In genomic region chr5:110880413-110880812, GRCh38 we compare ENCODE assay signal across 13 cellular contexts.
DNase-seq lines count a peak whose midpoint lies in the region; ATAC-seq, FAIRE-seq and TF ChIP-seq lines count a peak whose summit lies in the region.
"Had no signal": no experiment of that assay in that cellular context is flagged by ENCODE, and none has a peak within 500 bp of the region (broad histone marks: within the 10 kb centered on the region; RNA-seq: fewer than 3 reads in every experiment).

No MANE protein-coding gene starts in this region.

- H3K4me1 ChIP-seq in endothelial cell of umbilical vein (ENCODE audit: control insufficient read depth, extremely low read depth, insufficient read depth, low read length): no peaks in the 10 kb centered on the region
- H3K4me1 ChIP-seq: Peyer's patch had no signal

- no peaks in the 10 kb centered on the region for H3K36me3 ChIP-seq in endothelial cell of umbilical vein (ENCODE audit: control insufficient read depth in 2 of 2, extremely low read depth in 1 of 2, insufficient read depth in 2 of 2, low read length in 2 of 2)
- H3K36me3 ChIP-seq: Peyer's patch had no signal

- H3K27me3 ChIP-seq in endothelial cell of umbilical vein (ENCODE audit: control insufficient read depth in 2 of 2, insufficient read depth in 2 of 2, low read length in 2 of 2): no peaks in the 10 kb centered on the region
- H3K27me3 ChIP-seq: Peyer's patch had no signal

- H3K9me1 ChIP-seq in endothelial cell of umbilical vein (replicated peaks; ENCODE audit: control insufficient read depth, extremely low read depth, insufficient read depth, low read length): no peaks in the 10 kb centered on the region

- TF ChIP-seq POLR2A in endothelial cell of umbilical vein (IDR thresholded peaks at IDR 0.05; ENCODE audit: low read depth, low read length): no peak

- H3K27ac ChIP-seq in endothelial cell of umbilical vein (ENCODE audit: insufficient read depth, low read depth, low read length): no peak overlapping the region
- H3K27ac ChIP-seq: Peyer's patch had no signal

- no peaks in the 10 kb centered on the region for H4K20me1 ChIP-seq in endothelial cell of umbilical vein (replicated peaks; ENCODE audit: control insufficient read depth, extremely low read depth, insufficient read depth, low read length)

- CTCF ChIA-PET in endothelial cell of umbilical vein (lab: Charles Lee): no interaction called here

- intact Hi-C loops in endothelial cell of umbilical vein (cut with micrococcal nuclease): no loop called here

- dilution Hi-C loops in endothelial cell of umbilical vein (cut with MboI; ENCODE audit: extremely low pct_ligation_motif_present, low sequenced_read_pairs): no loop called here

- H3K9me3 ChIP-seq in endothelial cell of umbilical vein (replicated peaks; ENCODE audit: control insufficient read depth, insufficient read depth, low read length): no peaks in the 10 kb centered on the region
- H3K9me3 ChIP-seq: Peyer's patch had no signal

- no peak overlapping the region for H3K4me2 ChIP-seq in endothelial cell of umbilical vein (ENCODE audit: insufficient read depth, low read length)

- no peak for FAIRE-seq in endothelial cell of umbilical vein (lab: Jason Lieb, UNC)

- peak; percentile 83 for DNase-seq in EL
- peak; percentile 98 for DNase-seq in M059J (ENCODE audit: low read depth)
- DNase-seq in endothelial cell of umbilical vein (ENCODE audit: low read depth, low spot score): no peak
- peak; percentile 82 for DNase-seq in non-pigmented ciliary epithelial cell (ENCODE audit: low read depth)
- DNase-seq in NCI-H69 (lab: John Stamatoyannopoulos, UW): no peak
- DNase-seq in activated CD4-positive, alpha-beta T cell treated with anti-CD3 and anti-CD28 coated beads for 4 hours: no peak
- no peak for DNase-seq in dermis blood vessel endothelial cell
- DNase-seq: activated CD4-positive, alpha-beta T cell treated with anti-CD3 and anti-CD28 coated beads for 1 hour; activated naive CD4-positive, alpha-beta T cell treated with Interleukin-2 at 50 U/mL for 16 hours; DMS153; NCI-H146 had no signal

- H2AFZ ChIP-seq in endothelial cell of umbilical vein (ENCODE audit: low read depth, low read length): no peak overlapping the region

- no peak overlapping the region for H3K4me3 ChIP-seq in endothelial cell of umbilical vein (replicated peaks in 1 of 3; ENCODE audit: insufficient read depth in 1 of 3, low read depth in 1 of 3, low read length in 3 of 3)
- H3K4me3 ChIP-seq: Peyer's patch had no signal

- no peaks in the 10 kb centered on the region for H3K79me2 ChIP-seq in endothelial cell of umbilical vein (ENCODE audit: control insufficient read depth, insufficient read depth, low read length)

- POLR2A ChIA-PET in endothelial cell of umbilical vein (lab: Charles Lee): no interaction called here

- no peak for TF ChIP-seq CTCF in endothelial cell of umbilical vein (IDR thresholded peaks at IDR 0.05; ENCODE audit: extremely low read depth in 1 of 2, insufficient read depth in 1 of 2, low read depth in 1 of 2, low read length in 2 of 2)

- no peak for ATAC-seq in GM18511 (IDR thresholded peaks at IDR 0.05; ENCODE audit: unreplicated experiment)

- no TSS peak for BruUV-seq in endothelial cell of umbilical vein (replicated peaks; lab: Mats Ljungman, UMichigan)

- no peak overlapping the region for H3K9ac ChIP-seq in endothelial cell of umbilical vein (replicated peaks; ENCODE audit: extremely low read depth, insufficient read depth, low read length)

TF ChIP-seq in endothelial cell of umbilical vein, 7 proteins besides CTCF, POLR2A, EP300 and RAD21:
- TF ChIP-seq FOS (IDR thresholded peaks at IDR 0.05; ENCODE audit: borderline replicate concordance, insufficient read depth, low read length): peak; percentile 23
- no peak for TF ChIP-seq MAX (IDR thresholded peaks at IDR 0.05; ENCODE audit: insufficient read depth, insufficient read length)
TF ChIP-seq in endothelial cell of umbilical vein: peak in this region for 1.

Comparison
In these comparisons a context has a peak if more than half of its experiments do, and no peak if none do; other contexts are left out.
1. DNase-seq: peak in EL (single experiment), M059J (single experiment) and non-pigmented ciliary epithelial cell (single experiment); none in endothelial cell of umbilical vein (single experiment), NCI-H69 (single experiment), activated CD4-positive, alpha-beta T cell treated with anti-CD3 and anti-CD28 coated beads for 4 hours (0 of 2) and dermis blood vessel endothelial cell (single experiment).